ENCODE assay signal across 15 cellular contexts in genomic region chr4:33696066-33696465, GRCh38.
"Had no signal": no experiment of that assay in that cellular context is flagged by ENCODE, and none has a peak within 500 bp of the region (broad histone marks: within the 10 kb centered on the region; RNA-seq: fewer than 3 reads in every experiment).

No MANE protein-coding gene starts in this region.

- ATAC-seq: activated CD8-positive, alpha-beta T cell treated with anti-CD3 and anti-CD28 coated beads, Interleukin-2, amount 10 ng/mL, durations not matched to agents 7 days and 5 days; gastroesophageal sphincter; left ventricle myocardium superior; sciatic nerve had no signal

- DNase-seq: activated CD4-positive, alpha-beta T cell treated with anti-CD3 and anti-CD28 coated beads for 4 hours; activated CD8-positive, alpha-beta memory T cell treated with anti-CD3 and anti-CD28 coated beads, Interleukin-2, amount 50 U/mL, for 48 hours; activated CD8-positive, alpha-beta T cell treated with anti-CD3 and anti-CD28 coated beads, Interleukin-2, amount 10 ng/mL, durations not matched to agents 7 days and 5 days; activated naive CD8-positive, alpha-beta T cell treated with anti-CD3 and anti-CD28 coated beads, Interleukin-2, amount 10 ng/mL, durations not matched to agents 7 days and 5 days; effector CD8-positive, alpha-beta T cell; left ventricle myocardium superior; stimulated activated CD4-positive, alpha-beta T cell treated with anti-CD3 and anti-CD28 coated beads, Interleukin-12 subunit alpha, Interleukin-12 subunit beta, amount 100 ng/mL, for 4 hours; stimulated activated naive CD4-positive, alpha-beta T cell; substantia nigra; transverse colon had no signal

- H3K27me3 Mint-ChIP-seq: activated naive CD8-positive, alpha-beta T cell treated with anti-CD3 and anti-CD28 coated beads, Interleukin-2, amount 10 ng/mL, durations not matched to agents 7 days and 5 days had no signal

- H3K27ac Mint-ChIP-seq: activated CD8-positive, alpha-beta T cell treated with anti-CD3 and anti-CD28 coated beads, Interleukin-2, amount 10 ng/mL, durations not matched to agents 7 days and 5 days; activated naive CD8-positive, alpha-beta T cell treated with anti-CD3 and anti-CD28 coated beads, Interleukin-2, amount 10 ng/mL, durations not matched to agents 7 days and 5 days had no signal

- H3K4me3 Mint-ChIP-seq: activated CD8-positive, alpha-beta T cell treated with anti-CD3 and anti-CD28 coated beads, Interleukin-2, amount 10 ng/mL, durations not matched to agents 7 days and 5 days; activated naive CD8-positive, alpha-beta T cell treated with anti-CD3 and anti-CD28 coated beads, Interleukin-2, amount 10 ng/mL, durations not matched to agents 7 days and 5 days had no signal

- H3K4me1 Mint-ChIP-seq: activated naive CD8-positive, alpha-beta T cell treated with anti-CD3 and anti-CD28 coated beads, Interleukin-2, amount 10 ng/mL, durations not matched to agents 7 days and 5 days had no signal

- H3K4me3 ChIP-seq: ascending aorta, coronary artery, gastroesophageal sphincter, hepatocyte, transverse colon had no signal

- H3K36me3 Mint-ChIP-seq: activated naive CD8-positive, alpha-beta T cell treated with anti-CD3 and anti-CD28 coated beads, Interleukin-2, amount 10 ng/mL, durations not matched to agents 7 days and 5 days had no signal
